ENCODE assay signal across 8 cellular contexts in the genomic region with DNA sequence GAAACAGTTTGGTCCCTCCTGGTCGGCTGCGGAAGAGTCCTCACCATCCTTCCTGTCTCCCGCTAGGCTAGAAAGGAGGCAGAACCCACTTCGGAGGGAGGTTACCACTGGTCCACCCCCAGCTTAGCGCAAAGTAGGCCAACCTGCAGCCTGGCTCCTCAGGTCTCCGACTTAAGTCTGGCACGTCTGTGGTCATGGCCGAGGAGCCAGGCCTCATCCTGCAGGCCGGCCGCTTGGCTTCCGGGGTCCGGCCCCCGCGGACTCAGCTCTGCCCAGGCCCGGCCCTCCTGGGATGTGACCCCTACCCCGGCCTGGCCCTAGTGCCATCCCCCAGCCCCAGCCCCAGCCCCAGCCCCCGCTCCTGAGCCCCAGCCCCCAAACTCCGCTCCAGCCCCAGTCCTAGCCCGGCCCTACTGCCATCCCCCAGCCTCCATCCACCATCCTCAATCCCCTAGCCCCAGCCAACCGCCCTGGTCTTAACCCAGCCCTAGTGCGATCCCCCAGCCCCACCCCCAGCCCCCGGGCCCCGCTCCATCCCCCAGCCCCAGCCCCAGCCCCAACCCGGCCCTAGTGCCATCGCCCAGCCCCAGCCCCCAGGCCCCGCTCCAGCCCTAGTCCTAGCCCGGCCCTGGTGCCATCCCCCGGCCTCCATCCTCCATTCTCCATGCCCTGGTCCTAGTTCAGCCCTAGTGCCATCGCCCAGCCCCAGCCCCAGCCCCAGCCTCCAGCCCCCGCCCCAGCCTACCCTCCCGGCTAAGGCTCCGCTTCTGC. TPM values are rescaled to one million over a fixed set of nuclear protein-coding genes. Genes with fewer than 3 reads are reported as not detected.
DNase-seq lines count a peak whose midpoint lies in the region; ATAC-seq and TF ChIP-seq lines count a peak whose summit lies in the region.

No MANE protein-coding gene starts in this region.

- peaks cover 0 to 65% (median 26%) of the 10 kb centered on the region in 9 donors for H3K36me3 ChIP-seq in heart right ventricle
- peaks cover 3 to 62% of the 10 kb centered on the region in 2 donors for H3K36me3 ChIP-seq in psoas muscle (ENCODE audit: insufficient read depth in 1 of 2, low read depth in 1 of 2)

- TF ChIP-seq CTCF in heart right ventricle (IDR thresholded peaks at IDR 0.05) (no peak), psoas muscle (IDR thresholded peaks at IDR 0.05) (no peak)

- H3K4me3 ChIP-seq in heart right ventricle = peak overlapping the region; percentile 64 to 96 (median 83)
- peak overlapping the region; percentile 89 for H3K4me3 ChIP-seq in psoas muscle

- H3K27me3 ChIP-seq in heart right ventricle = no peaks in the 10 kb centered on the region
- no peaks in the 10 kb centered on the region for H3K27me3 ChIP-seq in psoas muscle (ENCODE audit: insufficient read depth in 3 of 3, low read length in 2 of 3)

- H3K27ac Mint-ChIP-seq in activated T-helper 2 cell treated with anti-CD3 and anti-CD28 coated beads, Interferon-gamma antibody, Interleukin-2, Interleukin-4, amounts not matched to agents 10 μg/mL and 5 μg/mL and 100 μg/mL, durations not matched to agents 14 hours and 24 hours and 36 hours = peak overlapping the region; percentile 57

- ATAC-seq in heart right ventricle (peak; percentile 12 to 48 (median 28)), psoas muscle (peak; percentile 7 to 53 (median 15)), GM18907 (IDR thresholded peaks at IDR 0.05; ENCODE audit: unreplicated experiment) (no peak), HG02852 (IDR thresholded peaks at IDR 0.05; ENCODE audit: unreplicated experiment) (no peak)

- peak; percentile 45 for DNase-seq in NCI-H82 (lab: John Stamatoyannopoulos, UW)
- DNase-seq in NCI-H82 treated with DMSO at 0.1 percent for 48 hours (lab: John Stamatoyannopoulos, UW; ENCODE audit: unreplicated experiment) = no peak
- DNase-seq in HuH-7.5 (ENCODE audit: low spot score) = peak; percentile 33
- DNase-seq in activated T-helper 2 cell treated with anti-CD3 and anti-CD28 coated beads, Interferon-gamma antibody, Interleukin-2, Interleukin-4, amounts not matched to agents 10 μg/mL and 5 μg/mL and 100 μg/mL, durations not matched to agents 14 hours and 24 hours and 36 hours (ENCODE audit: low spot score) = no peak
- DNase-seq in heart right ventricle = no peak
- no peak for DNase-seq in psoas muscle

- H3K9me3 ChIP-seq in heart right ventricle = no peaks in the 10 kb centered on the region
- no peaks in the 10 kb centered on the region for H3K9me3 ChIP-seq in psoas muscle

- H3K36me3 Mint-ChIP-seq in activated T-helper 2 cell treated with anti-CD3 and anti-CD28 coated beads, Interferon-gamma antibody, Interleukin-2, Interleukin-4, amounts not matched to agents 10 μg/mL and 5 μg/mL and 100 μg/mL, durations not matched to agents 14 hours and 24 hours and 36 hours (ENCODE audit: low read depth) = peaks cover 45% of the 10 kb centered on the region

- 2 to 3% methylated on average over 26 to 32 of the region's 32 CpGs for WGBS in heart right ventricle, 2 donors
- 3 to 4% (median 3%) methylated on average over 20 to 32 of the region's 32 CpGs for WGBS in psoas muscle, 3 donors

- H3K27ac ChIP-seq in heart right ventricle (peak overlapping the region in 9 of 10 donors; percentile 63 to 88 (median 81)), psoas muscle (peak overlapping the region; percentile 81)

- no peaks in the 10 kb centered on the region for H3K27me3 Mint-ChIP-seq in activated T-helper 2 cell treated with anti-CD3 and anti-CD28 coated beads, Interferon-gamma antibody, Interleukin-2, Interleukin-4, amounts not matched to agents 10 μg/mL and 5 μg/mL and 100 μg/mL, durations not matched to agents 14 hours and 24 hours and 36 hours (ENCODE audit: low read depth)

- intact Hi-C loops in activated T-helper 2 cell treated with anti-CD3 and anti-CD28 coated beads, Interferon-gamma antibody, Interleukin-2, Interleukin-4, amounts not matched to agents 10 μg/mL and 5 μg/mL and 100 μg/mL, durations not matched to agents 14 hours and 24 hours and 36 hours (cut with micrococcal nuclease) = loop anchor here (1.0 kb wide), 1 partner anchor 20 kb away; the partner anchor contains the start of gene TOR1B
- intact Hi-C loops in heart right ventricle (cut with DNase I) = no loop called here
- intact Hi-C loops in psoas muscle (cut with DNase I) = no loop called here

- peaks cover 4 to 10% (median 8%) of the 10 kb centered on the region in 9 donors for H3K4me1 ChIP-seq in heart right ventricle
- H3K4me1 ChIP-seq in psoas muscle = no peaks in the 10 kb centered on the region

- peak overlapping the region; percentile 83 for H3K4me3 Mint-ChIP-seq in activated T-helper 2 cell treated with anti-CD3 and anti-CD28 coated beads, Interferon-gamma antibody, Interleukin-2, Interleukin-4, amounts not matched to agents 10 μg/mL and 5 μg/mL and 100 μg/mL, durations not matched to agents 14 hours and 24 hours and 36 hours (ENCODE audit: low read depth)

- no peaks in the 10 kb centered on the region for H3K9me3 Mint-ChIP-seq in activated T-helper 2 cell treated with anti-CD3 and anti-CD28 coated beads, Interferon-gamma antibody, Interleukin-2, Interleukin-4, amounts not matched to agents 10 μg/mL and 5 μg/mL and 100 μg/mL, durations not matched to agents 14 hours and 24 hours and 36 hours

- H3K4me1 Mint-ChIP-seq in activated T-helper 2 cell treated with anti-CD3 and anti-CD28 coated beads, Interferon-gamma antibody, Interleukin-2, Interleukin-4, amounts not matched to agents 10 μg/mL and 5 μg/mL and 100 μg/mL, durations not matched to agents 14 hours and 24 hours and 36 hours (ENCODE audit: low read depth) = peaks cover 9% of the 10 kb centered on the region

RNA-seq across cellular contexts. Expression of gene TOR1A, which starts 0.6 kb away (rescaled TPM):
- total RNA-seq in activated T-helper 2 cell treated with anti-CD3 and anti-CD28 coated beads, Interferon-gamma antibody, Interleukin-2, Interleukin-4, amounts not matched to agents 10 μg/mL and 5 μg/mL and 100 μg/mL, durations not matched to agents 14 hours and 24 hours and 36 hours = 52.5 and 55.8 TPM in 2 replicates
- 10 to 100 TPM; 11.1 to 16.8 (median 13.3) TPM for total RNA-seq in heart right ventricle
- 10 to 100 TPM; 10.9 to 19.8 TPM for polyA plus RNA-seq in heart right ventricle
- 10 to 100 TPM; 10.4 to 18.5 (median 12.9) TPM for total RNA-seq in psoas muscle
- polyA plus RNA-seq in psoas muscle = 10 to 100 TPM; 17.9 to 25.4 (median 24.0) TPM

RNA-seq across cellular contexts. Expression of gene C9orf78, which starts 11.7 kb away (rescaled TPM):
- 54.4 and 59.6 TPM in 2 replicates for total RNA-seq in activated T-helper 2 cell treated with anti-CD3 and anti-CD28 coated beads, Interferon-gamma antibody, Interleukin-2, Interleukin-4, amounts not matched to agents 10 μg/mL and 5 μg/mL and 100 μg/mL, durations not matched to agents 14 hours and 24 hours and 36 hours
- total RNA-seq in heart right ventricle (10 to 100 TPM; 25.7 to 34.6 (median 30.5) TPM), psoas muscle (10 to 100 TPM; 37.1 to 53.2 (median 44.5) TPM)
- polyA plus RNA-seq in heart right ventricle (10 to 100 TPM; 34.2 to 66.2 TPM), psoas muscle (100 to 1,000 TPM in 1 of 3 donors, 10 to 100 TPM in 2; 73.0 to 157 (median 98.0) TPM)

RNA-seq across cellular contexts. Expression of gene USP20, which starts 11.9 kb away (rescaled TPM):
- total RNA-seq in activated T-helper 2 cell treated with anti-CD3 and anti-CD28 coated beads, Interferon-gamma antibody, Interleukin-2, Interleukin-4, amounts not matched to agents 10 μg/mL and 5 μg/mL and 100 μg/mL, durations not matched to agents 14 hours and 24 hours and 36 hours = 45.6 and 52.3 TPM in 2 replicates
- total RNA-seq in heart right ventricle (10 to 100 TPM; 10.9 to 16.8 (median 12.5) TPM), psoas muscle (10 to 100 TPM; 12.6 to 18.4 (median 16.5) TPM)
- polyA plus RNA-seq in heart right ventricle (10 to 100 TPM; 11.0 to 14.7 TPM), psoas muscle (10 to 100 TPM in 2 of 3 donors, 1 to 10 TPM in 1; 9.5 to 16.2 (median 11.1) TPM)

RNA-seq across cellular contexts. Expression of gene TOR1B, which starts 20.4 kb away (rescaled TPM):
- total RNA-seq in activated T-helper 2 cell treated with anti-CD3 and anti-CD28 coated beads, Interferon-gamma antibody, Interleukin-2, Interleukin-4, amounts not matched to agents 10 μg/mL and 5 μg/mL and 100 μg/mL, durations not matched to agents 14 hours and 24 hours and 36 hours = 23.9 and 25.2 TPM in 2 replicates
- total RNA-seq in heart right ventricle = 10 to 100 TPM in 7 of 10 donors, 1 to 10 TPM in 3; 6.9 to 13.8 (median 11.0) TPM
- 10 to 100 TPM in 1 of 2 donors, 1 to 10 TPM in 1; 6.4 to 11.3 TPM for polyA plus RNA-seq in heart right ventricle
- total RNA-seq in psoas muscle = 10 to 100 TPM; 13.5 to 15.9 (median 14.3) TPM
- polyA plus RNA-seq in psoas muscle = 10 to 100 TPM; 13.0 to 30.1 (median 15.9) TPM

Comparison
In these comparisons a context has a peak if more than half of its experiments do, and no peak if none do; other contexts are left out.
1. DNase-seq: peak in NCI-H82 (single experiment) and HuH-7.5 (single experiment); none in NCI-H82 treated with DMSO at 0.1 percent for 48 hours (single experiment), activated T-helper 2 cell treated with anti-CD3 and anti-CD28 coated beads, Interferon-gamma antibody, Interleukin-2, Interleukin-4, amounts not matched to agents 10 μg/mL and 5 μg/mL and 100 μg/mL, durations not matched to agents 14 hours and 24 hours and 36 hours (single experiment), heart right ventricle (0 of 2) and psoas muscle (0 of 2).
2. ATAC-seq: peak in heart right ventricle (8 of 8) and psoas muscle (4 of 4); none in GM18907 (single experiment) and HG02852 (single experiment).